In genomic region chr17:48296453-48296852, GRCh38 we compare ENCODE assay signal across 32 cellular contexts.
DNase-seq lines count a peak whose midpoint lies in the region; ATAC-seq, FAIRE-seq and TF ChIP-seq lines count a peak whose summit lies in the region.
"Had no signal": no experiment of that assay in that cellular context is flagged by ENCODE, and none has a peak within 500 bp of the region (broad histone marks: within the 10 kb centered on the region; RNA-seq: fewer than 3 reads in every experiment).

No MANE protein-coding gene starts in this region.

- H3K36me3 Mint-ChIP-seq in Calu3 (ENCODE audit: insufficient read depth, unreplicated experiment) = peaks cover 9% of the 10 kb centered on the region
- no peaks in the 10 kb centered on the region for H3K36me3 Mint-ChIP-seq in natural killer cell
- H3K36me3 Mint-ChIP-seq: neural progenitor cell had no signal

- no peaks in the 10 kb centered on the region for H3K9me3 Mint-ChIP-seq in Calu3 (ENCODE audit: low read depth, unreplicated experiment)
- no peaks in the 10 kb centered on the region for H3K9me3 Mint-ChIP-seq in natural killer cell
- H3K9me3 Mint-ChIP-seq: activated naive CD4-positive, alpha-beta T cell treated with anti-CD3 and anti-CD28 coated beads, Interleukin-2, amount 50 U/mL, for 72 hours; activated T-helper 2 cell treated with anti-CD3 and anti-CD28 coated beads, Interferon-gamma antibody, Interleukin-2, Interleukin-4, amounts not matched to agents 10 μg/mL and 5 μg/mL and 100 μg/mL, durations not matched to agents 14 hours and 24 hours and 36 hours; neural progenitor cell had no signal

- no TSS peak for BruUV-seq in Calu3 (replicated peaks; lab: Mats Ljungman, UMichigan)

- H3K9me3 ChIP-seq in ovary = no peaks in the 10 kb centered on the region
- H3K9me3 ChIP-seq: gastroesophageal sphincter, suprapubic skin, upper lobe of right lung had no signal

- no peak for TF ChIP-seq POLR2A in ovary (IDR thresholded peaks at IDR 0.05)

- CTCF ChIA-PET in Calu3 (lab: Charles Lee) = interaction anchor here (2.2 to 4.5 kb wide), 2 partner anchors 12 to 31 kb away, joined by 9 to 35 read pairs; no protein-coding TSS in a partner anchor

- no peak for TF ChIP-seq EP300 in ovary (IDR thresholded peaks at IDR 0.05)

- DNase-seq in NCI-H1092 treated with DMSO at 0.1 percent for 48 hours (lab: John Stamatoyannopoulos, UW) (peak; percentile 32), NCI-H1092 (lab: John Stamatoyannopoulos, UW) (no peak), Calu3 (no peak), natural killer cell (no peak), ovary (no peak)
- DNase-seq: 8988T; activated CD4-positive, CD25-positive, alpha-beta regulatory T cell; AML-193; aorta; effector CD4-positive, alpha-beta T cell; IMR-90; NCI-H1105 treated with DMSO at 0.1 percent for 48 hours; NCI-H1930; NCI-H2171 treated with DMSO at 0.1 percent for 48 hours; NCI-H510A; OCI-M1; retina; small intestine; stimulated activated naive CD4-positive, alpha-beta T cell treated with Interleukin-2 at 50 U/mL for 16 hours; upper lobe of right lung had no signal

- H3K4me1 Mint-ChIP-seq in Calu3 (ENCODE audit: low read depth, unreplicated experiment) (peaks cover 73% of the 10 kb centered on the region), natural killer cell (peaks cover 53 to 67% of the 10 kb centered on the region in 2 donors)
- H3K4me1 Mint-ChIP-seq: neural progenitor cell had no signal

- FAIRE-seq in TTC549 (lab: Jason Lieb, UNC) = peak; percentile 9
- FAIRE-seq: colon, small intestine had no signal

- no peak overlapping the region for H3K4me3 ChIP-seq in ovary
- H3K4me3 ChIP-seq: gastroesophageal sphincter, hepatocyte, lung, neural progenitor cell, suprapubic skin, upper lobe of right lung had no signal

- 76 to 87% (median 81%) methylated on average over 2 of the region's 2 CpGs for WGBS in ovary, 3 donors

- no peak overlapping the region for H3K4me3 Mint-ChIP-seq in Calu3 (ENCODE audit: low read depth, unreplicated experiment)
- H3K4me3 Mint-ChIP-seq in natural killer cell = no peak overlapping the region
- H3K4me3 Mint-ChIP-seq: neural progenitor cell had no signal

- ATAC-seq in natural killer cell (no peak), GM18907 (IDR thresholded peaks at IDR 0.05; ENCODE audit: unreplicated experiment) (no peak), HG02759 (IDR thresholded peaks at IDR 0.05; ENCODE audit: unreplicated experiment) (no peak)
- ATAC-seq: activated naive CD4-positive, alpha-beta T cell treated with anti-CD3 and anti-CD28 coated beads, Interleukin-2, amount 50 U/mL, for 72 hours; gastroesophageal sphincter; upper lobe of right lung had no signal

- intact Hi-C loops in Calu3 (cut with micrococcal nuclease; ENCODE audit: unreplicated experiment) (loop anchor here (5.0 kb wide), 1 partner anchor 36 kb away; no protein-coding TSS in a partner anchor), natural killer cell (cut with micrococcal nuclease) (no loop called here), ovary (cut with DNase I) (no loop called here)

- no peaks in the 10 kb centered on the region for H3K4me1 ChIP-seq in ovary (ENCODE audit: insufficient read depth)
- H3K4me1 ChIP-seq: gastroesophageal sphincter, neural progenitor cell, parathyroid adenoma, suprapubic skin, upper lobe of right lung had no signal

- TF ChIP-seq CTCF in Calu3 (IDR thresholded peaks at IDR 0.05; ENCODE audit: unreplicated experiment) = no peak
- TF ChIP-seq CTCF in natural killer cell (IDR thresholded peaks at IDR 0.05) = no peak
- no peak for TF ChIP-seq CTCF in ovary (IDR thresholded peaks at IDR 0.05)

- H3K27ac Mint-ChIP-seq in Calu3 (ENCODE audit: unreplicated experiment) (peak overlapping the region; percentile 61), natural killer cell (peak overlapping the region; percentile 92 to 94)
- H3K27ac Mint-ChIP-seq: activated T-helper 2 cell treated with anti-CD3 and anti-CD28 coated beads, Interferon-gamma antibody, Interleukin-2, Interleukin-4, amounts not matched to agents 10 μg/mL and 5 μg/mL and 100 μg/mL, durations not matched to agents 14 hours and 24 hours and 36 hours; neural progenitor cell had no signal

- H3K27ac ChIP-seq in ovary = no peak overlapping the region
- H3K27ac ChIP-seq: gastroesophageal sphincter, hepatocyte, neural progenitor cell, parathyroid adenoma, suprapubic skin, upper lobe of right lung had no signal

- H3K36me3 ChIP-seq in ovary = no peaks in the 10 kb centered on the region
- H3K36me3 ChIP-seq: gastroesophageal sphincter, neural progenitor cell, suprapubic skin, upper lobe of right lung had no signal

- H3K27me3 Mint-ChIP-seq in Calu3 (ENCODE audit: unreplicated experiment) (no peaks in the 10 kb centered on the region), natural killer cell (ENCODE audit: low read depth in 2 of 2) (no peaks in the 10 kb centered on the region)

- no peaks in the 10 kb centered on the region for H3K27me3 ChIP-seq in ovary
